23 cellular contexts compared by ENCODE assay signal in the genomic region with DNA sequence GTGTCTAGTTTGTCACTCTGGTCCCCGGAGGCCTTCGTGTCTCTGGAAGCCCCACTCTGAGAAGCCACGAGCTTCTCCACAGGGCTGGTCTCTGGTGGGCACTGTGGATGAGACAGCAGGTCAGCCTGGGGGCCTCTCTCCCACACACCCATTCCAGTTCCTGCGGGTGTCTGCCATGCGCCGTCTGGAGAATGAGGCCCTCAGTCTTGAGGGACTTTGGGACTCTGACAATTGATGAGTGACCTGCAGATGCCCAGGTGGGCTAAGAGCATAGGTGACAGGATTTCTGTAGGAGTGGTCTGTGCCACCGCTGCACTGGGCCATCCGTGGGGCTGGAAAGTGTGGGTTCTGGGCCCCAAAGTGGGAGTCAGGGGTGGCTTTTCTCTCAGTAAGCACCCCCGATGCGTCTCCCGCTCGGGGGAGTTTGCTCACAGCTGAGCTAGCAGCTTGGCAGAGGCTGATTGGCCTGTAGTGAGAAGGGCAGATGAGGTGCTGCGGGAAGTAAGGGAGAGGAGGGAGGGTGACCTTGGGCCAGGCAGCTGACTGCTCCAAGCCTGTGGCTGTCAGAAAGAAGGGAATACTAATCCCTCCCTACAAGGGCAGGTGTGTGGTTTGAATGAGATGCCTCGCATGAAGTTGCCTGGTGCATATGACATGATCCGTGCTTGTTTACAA. TPM values are rescaled to one million over a fixed set of nuclear protein-coding genes. Genes with fewer than 3 reads are reported as not detected.
DNase-seq lines count a peak whose midpoint lies in the region; ATAC-seq, FAIRE-seq and TF ChIP-seq lines count a peak whose summit lies in the region.
"Had no signal": no experiment of that assay in that cellular context is flagged by ENCODE, and none has a peak within 500 bp of the region (broad histone marks: within the 10 kb centered on the region; RNA-seq: fewer than 3 reads in every experiment).

No MANE protein-coding gene starts in this region.

- FAIRE-seq in HepG2 (lab: Jason Lieb, UNC) = no peak

- H3K9me3 ChIP-seq in HepG2 (ENCODE audit: low read length) = no peaks in the 10 kb centered on the region
- no peaks in the 10 kb centered on the region for H3K9me3 ChIP-seq in right lobe of liver
- H3K9me3 ChIP-seq in endodermal cell (ENCODE audit: control insufficient read depth, low read length) = no peaks in the 10 kb centered on the region
- H3K9me3 ChIP-seq: ascending aorta, vagina had no signal

- no peak overlapping the region for H3K9ac ChIP-seq in HepG2 (ENCODE audit: insufficient read depth, low read depth, low read length)
- H3K9ac ChIP-seq in endodermal cell (ENCODE audit: extremely low read depth, low read length, poor library complexity, severe bottlenecking) = no peak overlapping the region

- H3K27ac Mint-ChIP-seq in endodermal cell (peak overlapping the region; percentile 64), nephron progenitor cell (no peak overlapping the region)
- H3K27ac Mint-ChIP-seq: activated naive CD4-positive, alpha-beta T cell treated with anti-CD3 and anti-CD28 coated beads, Interleukin-2, amount 50 U/mL, for 24 hours had no signal

- no TSS peak for BruUV-seq in HepG2 (replicated peaks; lab: Mats Ljungman, UMichigan)

- H3K9me3 Mint-ChIP-seq in endodermal cell (no peaks in the 10 kb centered on the region), nephron progenitor cell (no peaks in the 10 kb centered on the region)
- H3K9me3 Mint-ChIP-seq: activated naive CD4-positive, alpha-beta T cell treated with anti-CD3 and anti-CD28 coated beads, Interleukin-2, amount 50 U/mL, for 24 hours; central memory CD8-positive, alpha-beta T cell had no signal

- H3K36me3 ChIP-seq in HepG2 (replicated peaks in 1 of 2; ENCODE audit: control insufficient read depth in 1 of 2, insufficient read depth in 2 of 2, low read length in 2 of 2) (no peaks in the 10 kb centered on the region), right lobe of liver (no peaks in the 10 kb centered on the region), endodermal cell (ENCODE audit: control insufficient read depth, insufficient read depth, low read length) (no peaks in the 10 kb centered on the region)
- H3K36me3 ChIP-seq: ascending aorta, vagina had no signal

- H3K27me3 ChIP-seq in HepG2 (ENCODE audit: control insufficient read depth in 1 of 2, insufficient read depth in 2 of 2, low read length in 2 of 2) (peaks cover 8 to 40% of the 10 kb centered on the region in 2 experiments), right lobe of liver (no peaks in the 10 kb centered on the region), endodermal cell (ENCODE audit: control insufficient read depth, insufficient read depth, low read length, poor library complexity, severe bottlenecking) (no peaks in the 10 kb centered on the region)
- H3K27me3 ChIP-seq: vagina had no signal

- in situ Hi-C loops in HepG2 (cut with HindIII; ENCODE audit: extremely low pct_ligation_motif_present, low pct_unique_long_range_greater_than_20kb) = loop anchor here (5.0 kb wide), 1 partner anchor 49 kb away; no protein-coding TSS in a partner anchor

- CTCF ChIA-PET in HepG2 (lab: Yijun Ruan, JAX; ENCODE audit: low intra/inter-chr PET ratio, low total read pairs) = no interaction called here

- intact Hi-C loops in HepG2 (cut with micrococcal nuclease; ENCODE audit: unreplicated experiment) = no loop called here
- intact Hi-C loops in right lobe of liver (cut with DNase I) = loop anchor here in 1 of 2 donors (10.0 kb wide), 2 partner anchors 158 to 228 kb away; no protein-coding TSS in a partner anchor

- no peaks in the 10 kb centered on the region for H4K20me1 ChIP-seq in HepG2 (ENCODE audit: insufficient read depth, low read length)

- H3K4me3 Mint-ChIP-seq in endodermal cell (no peak overlapping the region), nephron progenitor cell (no peak overlapping the region)
- H3K4me3 Mint-ChIP-seq: activated naive CD4-positive, alpha-beta T cell treated with anti-CD3 and anti-CD28 coated beads, Interleukin-2, amount 50 U/mL, for 24 hours; central memory CD8-positive, alpha-beta T cell; naive B cell had no signal

- no peak overlapping the region for H2AFZ ChIP-seq in HepG2 (ENCODE audit: low read length)

- H3K4me1 Mint-ChIP-seq in endodermal cell (no peaks in the 10 kb centered on the region), nephron progenitor cell (peaks cover 41% of the 10 kb centered on the region)
- H3K4me1 Mint-ChIP-seq: activated naive CD4-positive, alpha-beta T cell treated with anti-CD3 and anti-CD28 coated beads, Interleukin-2, amount 50 U/mL, for 24 hours; central memory CD8-positive, alpha-beta T cell; naive B cell had no signal

- no peak for TF ChIP-seq RAD21 in HepG2 (CRISPR knock-in tag; IDR thresholded peaks at IDR 0.05)

- peak overlapping the region; percentile 70 for H3K4me2 ChIP-seq in HepG2 (ENCODE audit: low read depth, low read length)

- H3K27ac ChIP-seq in HepG2 (ENCODE audit: extremely low read length, insufficient read depth, low read length) (no peak overlapping the region), right lobe of liver (no peak overlapping the region), endodermal cell (ENCODE audit: low read depth, low read length) (no peak overlapping the region)
- H3K27ac ChIP-seq: ascending aorta, C4-2B, vagina had no signal

- H3K4me1 ChIP-seq in HepG2 (ENCODE audit: insufficient read depth, low read length) (peaks cover 49% of the 10 kb centered on the region), right lobe of liver (no peaks in the 10 kb centered on the region), endodermal cell (ENCODE audit: control insufficient read depth, insufficient read depth, low read length) (no peaks in the 10 kb centered on the region)
- H3K4me1 ChIP-seq: ascending aorta, vagina had no signal

- WGBS in HepG2 (ENCODE audit: low lambda C conversion rate) = 31% methylated on average over 13 of the region's 15 CpGs
- 63% methylated on average over 3 of the region's 15 CpGs for WGBS in right lobe of liver (ENCODE audit: insufficient coverage, low coverage, low lambda C conversion rate, missing lambda C conversion rate)
- 93 to 99% methylated on average over 7 to 15 of the region's 15 CpGs for WGBS in endodermal cell (ENCODE audit: insufficient coverage in 1 of 2, insufficient read length in 1 of 2), 2 experiments

- peak; percentile 23; the same call in 2 of the 3 replicates for ATAC-seq in HepG2
- no peak for ATAC-seq in right lobe of liver
- ATAC-seq: right cardiac atrium had no signal

- TF ChIP-seq EP300 in HepG2 (IDR thresholded peaks at IDR 0.05; ENCODE audit: low read depth in 2 of 2, low read length in 2 of 2) = no peak
- TF ChIP-seq EP300 in HepG2 (CRISPR knock-in tag; IDR thresholded peaks at IDR 0.05; ENCODE audit: borderline replicate concordance) = no peak

- TF ChIP-seq CTCF in HepG2 (CRISPR knock-in tag; IDR thresholded peaks at IDR 0.05) = no peak
- no peak for TF ChIP-seq CTCF in right lobe of liver (IDR thresholded peaks at IDR 0.05)
- TF ChIP-seq CTCF in endodermal cell (conservative IDR thresholded peaks at IDR 0.05) = no peak
- no peak for TF ChIP-seq CTCF in nephron progenitor cell (IDR thresholded peaks at IDR 0.05)

- DNase-seq in HepG2 (ENCODE audit: low spot score) (no peak), right lobe of liver (no peak), SHP77 (lab: John Stamatoyannopoulos, UW) (peak; percentile 67 to 68), endodermal cell (no peak), nephron progenitor cell (no peak), T1000 (lab: John Stamatoyannopoulos, UW) (no peak), NCI-H187 treated with DMSO at 0.1 percent for 48 hours (lab: John Stamatoyannopoulos, UW) (no peak)
- DNase-seq: activated CD4-positive, alpha-beta T cell treated with anti-CD3 and anti-CD28 coated beads, Interleukin-2, amount 50 U/mL, for 48 hours; activated CD4-positive, CD25-positive, alpha-beta regulatory T cell; activated CD8-positive, alpha-beta memory T cell treated with anti-CD3 and anti-CD28 coated beads, Interleukin-2, amount 50 U/mL, for 4 hours; HCEC 1CT; naive B cell; NCI-H1105 treated with DMSO at 0.1 percent for 48 hours; NCI-H2081 treated with DMSO at 0.1 percent for 48 hours; NCI-H524 treated with DMSO at 0.1 percent for 48 hours; right cardiac atrium; stimulated activated naive CD4-positive, alpha-beta T cell treated with Interleukin-2 at 50 U/mL for 16 hours; T-helper 9 cell had no signal

- H3K36me3 Mint-ChIP-seq in endodermal cell (ENCODE audit: low read depth) (no peaks in the 10 kb centered on the region), nephron progenitor cell (ENCODE audit: low read depth) (no peaks in the 10 kb centered on the region)
- H3K36me3 Mint-ChIP-seq: naive B cell had no signal

- H3K79me2 ChIP-seq in HepG2 (ENCODE audit: insufficient read depth, low read length) = no peaks in the 10 kb centered on the region

- POLR2A ChIA-PET in HepG2 (lab: Yijun Ruan, JAX) = no interaction called here

- TF ChIP-seq POLR2A in HepG2 (IDR thresholded peaks at IDR 0.05; ENCODE audit: insufficient read depth in 1 of 2, low read depth in 2 of 2, low read length in 2 of 2) (no peak), right lobe of liver (IDR thresholded peaks at IDR 0.05) (no peak)

- peak overlapping the region in 1 of 3 experiments; percentile 54; a peak in 1 of 6 replicates for H3K4me3 ChIP-seq in HepG2 (replicated peaks in 1 of 3; ENCODE audit: insufficient read depth in 1 of 3, low read depth in 2 of 3, low read length in 3 of 3)
- no peak overlapping the region for H3K4me3 ChIP-seq in right lobe of liver
- H3K4me3 ChIP-seq in endodermal cell (ENCODE audit: low read length) = no peak overlapping the region
- H3K4me3 ChIP-seq: ascending aorta, vagina had no signal

- peaks cover 15% of the 10 kb centered on the region for H3K27me3 Mint-ChIP-seq in endodermal cell (ENCODE audit: insufficient read depth)
- peaks cover 81% of the 10 kb centered on the region for H3K27me3 Mint-ChIP-seq in nephron progenitor cell (ENCODE audit: low read depth, poor library complexity)

RNA-seq across cellular contexts. Expression of gene LHX4, which starts 26.4 kb away (rescaled TPM):
- total RNA-seq in HepG2 (2016; rRNA removed; fragmentation: Illumina TruSeq; extraction: Trizol) = 0.03 and 0.07 TPM in 2 replicates
- total RNA-seq in HepG2 (2016; cell fraction: cytosol; rRNA removed; fragmentation: Illumina TruSeq; extraction: Trizol; ENCODE audit: low read depth) = not detected in 2 replicates
- 0.03 and 0.13 TPM in 2 replicates for total RNA-seq in HepG2 (2016; cell fraction: insoluble cytoplasmic fraction; rRNA removed; fragmentation: Illumina TruSeq; extraction: Trizol)
- total RNA-seq in HepG2 (2016; cell fraction: membrane; rRNA removed; fragmentation: Illumina TruSeq; extraction: Trizol) = 0.03 TPM in 1 of 2 replicates, not detected in the other
- not detected in 2 replicates for total RNA-seq in HepG2 (2016; cell fraction: nucleus; rRNA removed; fragmentation: Illumina TruSeq; extraction: Trizol)
- 0.03 and 0.05 TPM in 2 replicates for polyA plus RNA-seq in HepG2 (2011; rRNA removed)
- polyA plus RNA-seq in HepG2 (2011; cell fraction: cytosol; rRNA removed) = 0.03 and 0.05 TPM in 2 replicates
- 0.02 and 0.03 TPM in 2 replicates for polyA plus RNA-seq in HepG2 (2011; cell fraction: nucleus; rRNA removed)
- 0.47 and 0.60 TPM in 2 replicates for polyA plus RNA-seq in HepG2 (2012)
- not detected in 2 replicates for polyA plus RNA-seq in HepG2 (2016; cell fraction: cytosol; fragmentation: Illumina TruSeq; extraction: Trizol; ENCODE audit: low read depth)
- polyA plus RNA-seq in HepG2 (2016; cell fraction: insoluble cytoplasmic fraction; fragmentation: Illumina TruSeq; extraction: Trizol; ENCODE audit: low read depth) = 0.17 TPM in 1 of 2 replicates, not detected in the other
- 0.03 and 0.22 TPM in 2 replicates for polyA plus RNA-seq in HepG2 (2016; cell fraction: membrane; fragmentation: Illumina TruSeq; extraction: Trizol; ENCODE audit: low read depth)
- 0.07 and 0.09 TPM in 2 replicates for polyA plus RNA-seq in HepG2 (2016; cell fraction: nucleus; fragmentation: Illumina TruSeq; extraction: Trizol; ENCODE audit: insufficient read depth, low read depth)
- 0.96 and 2.5 TPM in 2 replicates for polyA minus RNA-seq in HepG2 (2011; rRNA and poly(A)+ RNA removed; ENCODE audit: low replicate concordance)
- polyA minus RNA-seq in HepG2 (2011; cell fraction: cytosol; rRNA and poly(A)+ RNA removed) = not detected in 2 replicates
- polyA minus RNA-seq in HepG2 (2011; cell fraction: nucleus; rRNA and poly(A)+ RNA removed) = 0.12 TPM in 1 of 2 replicates, not detected in the other
- not detected for total RNA-seq in right lobe of liver
- total RNA-seq in endodermal cell = not detected
- polyA plus RNA-seq in endodermal cell (2013, experiment 1 of 2) = 0.43 TPM
- 0.08 TPM for polyA plus RNA-seq in endodermal cell (2013, experiment 2 of 2)
- total RNA-seq: ascending aorta, right cardiac atrium had no signal

Comparison
In these comparisons a context has a peak if more than half of its experiments do, and no peak if none do; other contexts are left out.
1. DNase-seq: peak in SHP77 (2 of 2); none in HepG2 (single experiment), right lobe of liver (0 of 3), endodermal cell (single experiment), nephron progenitor cell (single experiment), T1000 (single experiment) and NCI-H187 treated with DMSO at 0.1 percent for 48 hours (single experiment).